ENCODE assay signal across 20 cellular contexts in genomic region chr9:102461441-102461840, GRCh38.
A peak's percentile ranks its signal among the peaks of the same experiment; 100 is the strongest.
DNase-seq lines count a peak whose midpoint lies in the region; ATAC-seq, FAIRE-seq and TF ChIP-seq lines count a peak whose summit lies in the region.
"Had no signal": no experiment of that assay in that cellular context is flagged by ENCODE, and none has a peak within 500 bp of the region (broad histone marks: within the 10 kb centered on the region; RNA-seq: fewer than 3 reads in every experiment).

No MANE protein-coding gene starts in this region.

- no peak overlapping the region for H3K4me3 ChIP-seq in BLaER1 treated with 17β-estradiol and CSF1 and Interleukin-3, amounts not matched to agents 10 nM and 100 nM
- H3K4me3 ChIP-seq in kidney (ENCODE audit: low read length in 2 of 2) = no peak overlapping the region
- no peak overlapping the region for H3K4me3 ChIP-seq in naive thymus-derived CD4-positive, alpha-beta T cell (ENCODE audit: low read length)
- H3K4me3 ChIP-seq: A549, MG63 had no signal

- no peak overlapping the region for H3K4me3 Mint-ChIP-seq in naive thymus-derived CD4-positive, alpha-beta T cell
- H3K4me3 Mint-ChIP-seq: CD4-positive, CD25-positive, alpha-beta regulatory T cell had no signal

- peak overlapping the region in 8 of 11 experiments; percentile 18 to 77 (median 74); a peak in 15 of 22 replicates for H3K27ac ChIP-seq in BLaER1 treated with 17β-estradiol and CSF1 and Interleukin-3, amounts not matched to agents 10 nM and 100 nM
- H3K27ac ChIP-seq in kidney (ENCODE audit: low read depth in 2 of 2, low read length in 2 of 2) = no peak overlapping the region
- no peak overlapping the region for H3K27ac ChIP-seq in caudate nucleus (ENCODE audit: low read depth, low read length)
- H3K27ac ChIP-seq in naive thymus-derived CD4-positive, alpha-beta T cell (ENCODE audit: low read depth, low read length) = no peak overlapping the region
- H3K27ac ChIP-seq: A549, KMS-11 had no signal

- CTCF ChIA-PET in naive thymus-derived CD4-positive, alpha-beta T cell (lab: Charles Lee) = no interaction called here

- H4K20me1 ChIP-seq in BLaER1 treated with 17β-estradiol and CSF1 and Interleukin-3, amounts not matched to agents 10 nM and 100 nM = no peaks in the 10 kb centered on the region

- no peaks in the 10 kb centered on the region for H3K36me3 Mint-ChIP-seq in naive thymus-derived CD4-positive, alpha-beta T cell
- H3K36me3 Mint-ChIP-seq: CD4-positive, CD25-positive, alpha-beta regulatory T cell had no signal

- H3K27me3 Mint-ChIP-seq in naive thymus-derived CD4-positive, alpha-beta T cell = no peaks in the 10 kb centered on the region
- H3K27me3 Mint-ChIP-seq: CD4-positive, CD25-positive, alpha-beta regulatory T cell had no signal

- POLR2A ChIA-PET in naive thymus-derived CD4-positive, alpha-beta T cell (lab: Charles Lee) = no interaction called here

- H3K27me3 ChIP-seq in BLaER1 treated with 17β-estradiol and CSF1 and Interleukin-3, amounts not matched to agents 10 nM and 100 nM = no peaks in the 10 kb centered on the region
- H3K27me3 ChIP-seq in naive thymus-derived CD4-positive, alpha-beta T cell (ENCODE audit: control insufficient read depth in 2 of 2, insufficient read depth in 2 of 2, low read length in 2 of 2) = no peaks in the 10 kb centered on the region
- H3K27me3 ChIP-seq: MG63 had no signal

- peak overlapping the region in 4 of 11 experiments; percentile 38 to 59 (median 44); a peak in 4 of 22 replicates for H3K9ac ChIP-seq in BLaER1 treated with 17β-estradiol and CSF1 and Interleukin-3, amounts not matched to agents 10 nM and 100 nM
- no peak overlapping the region for H3K9ac ChIP-seq in kidney (ENCODE audit: low read length in 2 of 2)
- H3K9ac ChIP-seq: KMS-11 had no signal

- intact Hi-C loops in kidney (cut with DNase I) = no loop called here
- intact Hi-C loops in naive thymus-derived CD4-positive, alpha-beta T cell (cut with micrococcal nuclease) = no loop called here

- H3K9me3 Mint-ChIP-seq in naive thymus-derived CD4-positive, alpha-beta T cell = peaks cover 0 to 15% (median 4%) of the 10 kb centered on the region in 11 donors

- no peak overlapping the region for H3K27ac Mint-ChIP-seq in naive thymus-derived CD4-positive, alpha-beta T cell
- H3K27ac Mint-ChIP-seq: CD4-positive, CD25-positive, alpha-beta regulatory T cell had no signal

- no peak for ATAC-seq in naive thymus-derived CD4-positive, alpha-beta T cell
- ATAC-seq: A549 had no signal

- no peak for TF ChIP-seq CTCF in kidney (IDR thresholded peaks at IDR 0.05; ENCODE audit: borderline replicate concordance, extremely low read depth, insufficient read depth)

- no peak for FAIRE-seq in kidney (lab: Jason Lieb, UNC)
- FAIRE-seq: A549, RCC 7860 had no signal

- H3K9me3 ChIP-seq in BLaER1 treated with 17β-estradiol and CSF1 and Interleukin-3, amounts not matched to agents 10 nM and 100 nM (replicated peaks in 1 of 11) = no peaks in the 10 kb centered on the region
- no peaks in the 10 kb centered on the region for H3K9me3 ChIP-seq in kidney (ENCODE audit: control insufficient read depth in 1 of 2, low read length in 2 of 2)
- no peaks in the 10 kb centered on the region for H3K9me3 ChIP-seq in naive thymus-derived CD4-positive, alpha-beta T cell (ENCODE audit: control insufficient read depth in 2 of 3, low read length in 3 of 3)
- H3K9me3 ChIP-seq: A549, MG63 had no signal

- no peaks in the 10 kb centered on the region for H3K4me1 Mint-ChIP-seq in naive thymus-derived CD4-positive, alpha-beta T cell
- H3K4me1 Mint-ChIP-seq: CD4-positive, CD25-positive, alpha-beta regulatory T cell had no signal

- DNase-seq in NCI-H2107 (lab: John Stamatoyannopoulos, UW) = peak; percentile 57
- DNase-seq in astrocyte of the hippocampus (ENCODE audit: low read depth, low spot score) = peak; percentile 1
- DNase-seq in kidney = peak; percentile 23
- DNase-seq in caudate nucleus (lab: John Stamatoyannopoulos, UW) = no peak
- no peak for DNase-seq in 8988T
- DNase-seq in naive thymus-derived CD4-positive, alpha-beta T cell = no peak
- DNase-seq in NCI-H2196 (lab: John Stamatoyannopoulos, UW; ENCODE audit: unreplicated experiment) = no peak
- DNase-seq: CD4-positive, CD25-positive, alpha-beta regulatory T cell; DMS79 treated with DMSO at 0.1 percent for 48 hours; GDM1; MG63; NCI-H1417; NCI-H2029; NCI-H446 treated with DMSO at 0.1 percent for 48 hours; NCI-H774; SHP77 had no signal

- peaks cover 17 to 29% (median 27%) of the 10 kb centered on the region in 10 experiments for H3K4me1 ChIP-seq in BLaER1 treated with 17β-estradiol and CSF1 and Interleukin-3, amounts not matched to agents 10 nM and 100 nM
- H3K4me1 ChIP-seq in kidney (ENCODE audit: control insufficient read depth in 1 of 2, insufficient read depth in 1 of 2, low read depth in 1 of 2, low read length in 2 of 2) = no peaks in the 10 kb centered on the region
- H3K4me1 ChIP-seq in naive thymus-derived CD4-positive, alpha-beta T cell (ENCODE audit: control insufficient read depth in 2 of 2, insufficient read depth in 2 of 2, low read length in 2 of 2) = no peaks in the 10 kb centered on the region
- H3K4me1 ChIP-seq: A549 had no signal

- H3K36me3 ChIP-seq in BLaER1 treated with 17β-estradiol and CSF1 and Interleukin-3, amounts not matched to agents 10 nM and 100 nM = no peaks in the 10 kb centered on the region
- H3K36me3 ChIP-seq in kidney (ENCODE audit: control insufficient read depth in 1 of 2, insufficient read depth in 2 of 2, low read length in 2 of 2) = no peaks in the 10 kb centered on the region
- no peaks in the 10 kb centered on the region for H3K36me3 ChIP-seq in naive thymus-derived CD4-positive, alpha-beta T cell (ENCODE audit: control insufficient read depth in 2 of 3, insufficient read depth in 3 of 3, low read length in 3 of 3)
- H3K36me3 ChIP-seq: MG63 had no signal

- H3K4me2 ChIP-seq in BLaER1 treated with 17β-estradiol and CSF1 and Interleukin-3, amounts not matched to agents 10 nM and 100 nM = peak overlapping the region; percentile 25 to 82 (median 60)
- H3K4me2 ChIP-seq: A549, KMS-11 had no signal

Comparison
In these comparisons a context has a peak if more than half of its experiments do, and no peak if none do; other contexts are left out.
1. H3K27ac ChIP-seq: peak in BLaER1 treated with 17β-estradiol and CSF1 and Interleukin-3, amounts not matched to agents 10 nM and 100 nM (8 of 11); none in kidney (0 of 2), caudate nucleus (single experiment) and naive thymus-derived CD4-positive, alpha-beta T cell (single experiment).
2. DNase-seq: peak in NCI-H2107 (single experiment), astrocyte of the hippocampus (single experiment) and kidney (single experiment); none in caudate nucleus (0 of 61), 8988T (single experiment), naive thymus-derived CD4-positive, alpha-beta T cell (0 of 9) and NCI-H2196 (single experiment).